ENCODE assay signal across 20 cellular contexts in the genomic region with DNA sequence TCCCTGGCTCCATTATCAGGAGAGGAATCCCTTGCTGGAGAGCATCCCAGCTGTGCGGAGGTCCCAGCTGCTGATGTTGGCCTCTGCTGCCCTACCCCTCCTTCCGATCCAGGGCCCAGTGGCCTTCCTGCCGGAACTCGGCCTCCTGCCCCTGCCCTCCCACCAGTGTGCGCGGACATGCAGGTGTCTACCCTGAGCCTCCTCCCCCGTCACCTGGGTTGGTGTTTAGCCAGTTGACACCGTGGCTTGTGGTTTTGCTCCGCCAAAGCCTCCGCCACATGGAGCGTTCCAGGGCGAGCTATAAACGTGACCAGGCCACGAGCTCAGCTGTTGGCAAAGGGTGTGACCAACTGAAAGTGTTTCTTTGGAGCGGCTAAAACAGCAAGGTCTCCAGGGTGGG.
DNase-seq lines count a peak whose midpoint lies in the region; ATAC-seq and TF ChIP-seq lines count a peak whose summit lies in the region.
"Had no signal": no experiment of that assay in that cellular context is flagged by ENCODE, and none has a peak within 500 bp of the region (broad histone marks: within the 10 kb centered on the region; RNA-seq: fewer than 3 reads in every experiment).

No MANE protein-coding gene starts in this region.

- peaks cover 15% of the 10 kb centered on the region for H3F3A ChIP-seq in MM.1S (ENCODE audit: insufficient read depth, low read length)

- H3K9me3 ChIP-seq in MM.1S (replicated peaks; ENCODE audit: insufficient read depth, low read length) (no peaks in the 10 kb centered on the region), gastrocnemius medialis (no peaks in the 10 kb centered on the region), gastroesophageal sphincter (peaks cover 0 to 6% (median 0%) of the 10 kb centered on the region in 3 donors)

- H3K27me3 ChIP-seq in MM.1S (replicated peaks; ENCODE audit: insufficient read depth, low read length) = no peaks in the 10 kb centered on the region
- peaks cover 0 to 2% (median 1%) of the 10 kb centered on the region in 3 donors for H3K27me3 ChIP-seq in gastrocnemius medialis
- H3K27me3 ChIP-seq in gastroesophageal sphincter = peaks cover 48% of the 10 kb centered on the region

- intact Hi-C loops in activated naive CD4-positive, alpha-beta T cell treated with anti-CD3 and anti-CD28 coated beads for 36 hours (cut with micrococcal nuclease) = loop anchor here (2.0 kb wide), 2 partner anchors 173 to 189 kb away; no protein-coding TSS in a partner anchor
- intact Hi-C loops in activated T-helper 2 cell treated with anti-CD3 and anti-CD28 coated beads, Interferon-gamma antibody, Interleukin-2, Interleukin-4, amounts not matched to agents 10 μg/mL and 5 μg/mL and 100 μg/mL, durations not matched to agents 14 hours and 24 hours and 36 hours (cut with micrococcal nuclease) = loop anchor here (2.0 kb wide), 1 partner anchor 15 kb away; no protein-coding TSS in a partner anchor
- intact Hi-C loops in gastrocnemius medialis (cut with DNase I; ENCODE audit: low total_unique reads) = no loop called here

- H3K9me3 Mint-ChIP-seq in activated naive CD4-positive, alpha-beta T cell treated with anti-CD3 and anti-CD28 coated beads for 36 hours = peaks cover 8% of the 10 kb centered on the region
- peaks cover 11% of the 10 kb centered on the region for H3K9me3 Mint-ChIP-seq in activated T-helper 2 cell treated with anti-CD3 and anti-CD28 coated beads, Interferon-gamma antibody, Interleukin-2, Interleukin-4, amounts not matched to agents 10 μg/mL and 5 μg/mL and 100 μg/mL, durations not matched to agents 14 hours and 24 hours and 36 hours
- H3K9me3 Mint-ChIP-seq: type B pancreatic cell had no signal

- H3K4me1 ChIP-seq in MM.1S (ENCODE audit: low read length) (peaks cover 50% of the 10 kb centered on the region), gastrocnemius medialis (no peaks in the 10 kb centered on the region), gastroesophageal sphincter (no peaks in the 10 kb centered on the region)
- H3K4me1 ChIP-seq: parathyroid adenoma, stomach had no signal

- H3K9ac ChIP-seq in MM.1S (ENCODE audit: low read length) = peak overlapping the region; percentile 25
- H3K9ac ChIP-seq: parathyroid adenoma had no signal

- 0 out of 2 replicates have a peak overlapping the region, but pooled peaks have one; percentile 31 for H2AFZ ChIP-seq in MM.1S (ENCODE audit: low read length)
- H2AFZ ChIP-seq: parathyroid adenoma had no signal

- H3K4me3 ChIP-seq in MM.1S (ENCODE audit: low read length) = no peak overlapping the region
- no peak overlapping the region for H3K4me3 ChIP-seq in gastrocnemius medialis
- no peak overlapping the region for H3K4me3 ChIP-seq in gastroesophageal sphincter
- H3K4me3 ChIP-seq: stomach had no signal

- peak overlapping the region; percentile 56 for H3K4me3 Mint-ChIP-seq in activated naive CD4-positive, alpha-beta T cell treated with anti-CD3 and anti-CD28 coated beads for 36 hours
- no peak overlapping the region for H3K4me3 Mint-ChIP-seq in activated T-helper 2 cell treated with anti-CD3 and anti-CD28 coated beads, Interferon-gamma antibody, Interleukin-2, Interleukin-4, amounts not matched to agents 10 μg/mL and 5 μg/mL and 100 μg/mL, durations not matched to agents 14 hours and 24 hours and 36 hours (ENCODE audit: low read depth)
- H3K4me3 Mint-ChIP-seq: memory B cell, naive B cell, type B pancreatic cell had no signal

- H3K9me2 ChIP-seq in MM.1S (replicated peaks; ENCODE audit: insufficient read depth, low read length) = no peaks in the 10 kb centered on the region

- TF ChIP-seq POLR2A in gastrocnemius medialis (IDR thresholded peaks at IDR 0.05) = no peak
- no peak for TF ChIP-seq POLR2A in gastroesophageal sphincter (IDR thresholded peaks at IDR 0.05)

- H3K79me2 ChIP-seq in MM.1S (ENCODE audit: low read length) = no peaks in the 10 kb centered on the region
- H3K79me2 ChIP-seq: parathyroid adenoma had no signal

- no peak for TF ChIP-seq CTCF in MM.1S (IDR thresholded peaks at IDR 0.05; ENCODE audit: low read length)
- no peak for TF ChIP-seq CTCF in gastrocnemius medialis (IDR thresholded peaks at IDR 0.05 in 4 of 5, conservative IDR thresholded peaks at IDR 0.05 in 1 of 5)
- TF ChIP-seq CTCF in gastroesophageal sphincter (IDR thresholded peaks at IDR 0.05) = no peak

- H3K36me3 Mint-ChIP-seq in activated naive CD4-positive, alpha-beta T cell treated with anti-CD3 and anti-CD28 coated beads for 36 hours (ENCODE audit: low read depth) = peaks cover 18% of the 10 kb centered on the region
- peaks cover 13% of the 10 kb centered on the region for H3K36me3 Mint-ChIP-seq in activated T-helper 2 cell treated with anti-CD3 and anti-CD28 coated beads, Interferon-gamma antibody, Interleukin-2, Interleukin-4, amounts not matched to agents 10 μg/mL and 5 μg/mL and 100 μg/mL, durations not matched to agents 14 hours and 24 hours and 36 hours (ENCODE audit: low read depth)
- H3K36me3 Mint-ChIP-seq: memory B cell, naive B cell, type B pancreatic cell had no signal

- H3K36me3 ChIP-seq in MM.1S (replicated peaks; ENCODE audit: insufficient read depth, low read length) (no peaks in the 10 kb centered on the region), gastrocnemius medialis (no peaks in the 10 kb centered on the region), gastroesophageal sphincter (no peaks in the 10 kb centered on the region)
- H3K36me3 ChIP-seq: stomach had no signal

- ATAC-seq in stimulated activated naive CD8-positive, alpha-beta T cell treated with anti-CD3 and anti-CD28 coated beads, Interleukin-15, Interleukin-2, amounts not matched to agents 100 U/mL and 50 U/mL, for 24 hours = no peak
- ATAC-seq in gastrocnemius medialis (no peak), gastroesophageal sphincter (no peak), HG03108 (IDR thresholded peaks at IDR 0.05; ENCODE audit: unreplicated experiment) (no peak)
- ATAC-seq: sciatic nerve had no signal

- peaks cover 93% of the 10 kb centered on the region for H3K4me1 Mint-ChIP-seq in activated naive CD4-positive, alpha-beta T cell treated with anti-CD3 and anti-CD28 coated beads for 36 hours (ENCODE audit: low read depth)
- peaks cover 57% of the 10 kb centered on the region for H3K4me1 Mint-ChIP-seq in activated T-helper 2 cell treated with anti-CD3 and anti-CD28 coated beads, Interferon-gamma antibody, Interleukin-2, Interleukin-4, amounts not matched to agents 10 μg/mL and 5 μg/mL and 100 μg/mL, durations not matched to agents 14 hours and 24 hours and 36 hours (ENCODE audit: low read depth)
- H3K4me1 Mint-ChIP-seq: memory B cell, naive B cell had no signal

- H4K20me1 ChIP-seq in MM.1S (ENCODE audit: insufficient read depth, low read length) = no peaks in the 10 kb centered on the region

- 61 to 65% methylated on average over 2 to 6 of the region's 15 CpGs for WGBS in gastroesophageal sphincter (ENCODE audit: low coverage in 1 of 2), 2 donors

- in situ Hi-C loops in gastrocnemius medialis (cut with MboI; ENCODE audit: low sequenced_read_pairs in 4 of 4) = no loop called here

- peak; percentile 65 for DNase-seq in activated naive CD4-positive, alpha-beta T cell treated with anti-CD3 and anti-CD28 coated beads for 36 hours
- DNase-seq in activated naive CD4-positive, alpha-beta T cell treated with Interleukin-2 at 50 U/mL for 16 hours = no peak
- DNase-seq in MM.1S = peak; percentile 84
- no peak for DNase-seq in activated T-helper 2 cell treated with anti-CD3 and anti-CD28 coated beads, Interferon-gamma antibody, Interleukin-2, Interleukin-4, amounts not matched to agents 10 μg/mL and 5 μg/mL and 100 μg/mL, durations not matched to agents 14 hours and 24 hours and 36 hours (ENCODE audit: low spot score)
- peak; percentile 52 for DNase-seq in stimulated activated naive CD8-positive, alpha-beta T cell treated with anti-CD3 and anti-CD28 coated beads, Interleukin-15, Interleukin-2, amounts not matched to agents 100 U/mL and 50 U/mL, for 24 hours
- DNase-seq in gastrocnemius medialis = no peak
- DNase-seq: erythroblast, GOT3, Karpas-422, naive B cell, NCI-H1092 treated with DMSO at 0.1 percent for 48 hours, NCI-H2081, NCI-H510A treated with DMSO at 0.1 percent for 48 hours, stomach had no signal

- no peak for TF ChIP-seq EP300 in gastroesophageal sphincter (IDR thresholded peaks at IDR 0.05)

- peak overlapping the region; percentile 98 for H3K27ac Mint-ChIP-seq in activated naive CD4-positive, alpha-beta T cell treated with anti-CD3 and anti-CD28 coated beads for 36 hours
- peak overlapping the region; percentile 37 for H3K27ac Mint-ChIP-seq in activated T-helper 2 cell treated with anti-CD3 and anti-CD28 coated beads, Interferon-gamma antibody, Interleukin-2, Interleukin-4, amounts not matched to agents 10 μg/mL and 5 μg/mL and 100 μg/mL, durations not matched to agents 14 hours and 24 hours and 36 hours
- H3K27ac Mint-ChIP-seq: memory B cell, type B pancreatic cell had no signal

- H3K4me2 ChIP-seq in MM.1S (ENCODE audit: low read depth, low read length) = no peak overlapping the region; the same call in 1 of the 2 replicates

- H3K27ac ChIP-seq in MM.1S (ENCODE audit: low read length) (peak overlapping the region; percentile 75; the same call in 1 of the 2 replicates), gastrocnemius medialis (no peak overlapping the region), gastroesophageal sphincter (no peak overlapping the region)
- H3K27ac ChIP-seq: parathyroid adenoma, stomach had no signal

- H3K27me3 Mint-ChIP-seq in activated naive CD4-positive, alpha-beta T cell treated with anti-CD3 and anti-CD28 coated beads for 36 hours (ENCODE audit: low read depth) = no peaks in the 10 kb centered on the region
- no peaks in the 10 kb centered on the region for H3K27me3 Mint-ChIP-seq in activated T-helper 2 cell treated with anti-CD3 and anti-CD28 coated beads, Interferon-gamma antibody, Interleukin-2, Interleukin-4, amounts not matched to agents 10 μg/mL and 5 μg/mL and 100 μg/mL, durations not matched to agents 14 hours and 24 hours and 36 hours (ENCODE audit: low read depth)
- H3K27me3 Mint-ChIP-seq: memory B cell had no signal

- CTCF ChIA-PET in activated naive CD4-positive, alpha-beta T cell treated with anti-CD3 and anti-CD28 coated beads for 36 hours (lab: Charles Lee) = interaction anchor here (1.1 to 2.3 kb wide), 6 partner anchors 10 to 189 kb away, joined by 4 to 8 read pairs (median 6); no protein-coding TSS in a partner anchor

Comparison
In these comparisons a context has a peak if more than half of its experiments do, and no peak if none do; other contexts are left out.
1. DNase-seq: peak in activated naive CD4-positive, alpha-beta T cell treated with anti-CD3 and anti-CD28 coated beads for 36 hours (single experiment), MM.1S (single experiment) and stimulated activated naive CD8-positive, alpha-beta T cell treated with anti-CD3 and anti-CD28 coated beads, Interleukin-15, Interleukin-2, amounts not matched to agents 100 U/mL and 50 U/mL, for 24 hours (single experiment); none in activated naive CD4-positive, alpha-beta T cell treated with Interleukin-2 at 50 U/mL for 16 hours (single experiment), activated T-helper 2 cell treated with anti-CD3 and anti-CD28 coated beads, Interferon-gamma antibody, Interleukin-2, Interleukin-4, amounts not matched to agents 10 μg/mL and 5 μg/mL and 100 μg/mL, durations not matched to agents 14 hours and 24 hours and 36 hours (single experiment) and gastrocnemius medialis (0 of 2).